10 cellular contexts compared by ENCODE assay signal in the genomic region with DNA sequence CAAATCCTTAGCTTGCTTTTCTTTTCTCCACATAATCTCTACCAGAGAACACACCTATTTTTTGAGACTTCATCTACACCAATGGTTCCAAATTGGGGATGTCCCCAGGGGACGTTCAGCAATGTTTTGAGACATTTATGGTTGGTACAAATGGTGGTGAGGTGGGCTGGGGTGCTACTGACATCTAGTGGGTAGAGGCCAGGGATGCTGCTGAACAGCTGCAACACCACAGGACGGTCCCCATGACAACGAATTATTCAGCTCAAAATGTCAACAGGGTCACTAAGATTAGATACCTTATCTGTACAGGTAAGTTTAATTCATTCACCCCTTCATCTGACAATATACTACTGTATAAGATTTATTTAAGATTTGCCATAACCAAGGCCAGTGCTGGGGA. TPM values are rescaled to one million over a fixed set of nuclear protein-coding genes. Genes with fewer than 3 reads are reported as not detected.
DNase-seq lines count a peak whose midpoint lies in the region; ATAC-seq and TF ChIP-seq lines count a peak whose summit lies in the region.
"Had no signal": no experiment of that assay in that cellular context is flagged by ENCODE, and none has a peak within 500 bp of the region (broad histone marks: within the 10 kb centered on the region; RNA-seq: fewer than 3 reads in every experiment).

No MANE protein-coding gene starts in this region.

- no peaks in the 10 kb centered on the region for H3K36me3 ChIP-seq in CD4-positive, alpha-beta memory T cell (ENCODE audit: insufficient read depth, low read length)

- no peak overlapping the region for H3K4me3 Mint-ChIP-seq in progenitor cell of endocrine pancreas (ENCODE audit: low read depth)
- H3K4me3 Mint-ChIP-seq in CD4-positive, alpha-beta memory T cell, result no peak overlapping the region

- H3K36me3 Mint-ChIP-seq in progenitor cell of endocrine pancreas (ENCODE audit: insufficient read depth), result peaks cover 40% of the 10 kb centered on the region
- H3K36me3 Mint-ChIP-seq in CD4-positive, alpha-beta memory T cell, result peaks cover 62 to 72% of the 10 kb centered on the region in 2 donors

- no peaks in the 10 kb centered on the region for H3K27me3 ChIP-seq in CD4-positive, alpha-beta memory T cell (ENCODE audit: insufficient read depth, low read length)
- H3K27me3 ChIP-seq: SJSA1 had no signal

- H3K4me3 ChIP-seq in choroid plexus epithelial cell (ENCODE audit: low read depth, low read length), result no peak overlapping the region
- H3K4me3 ChIP-seq in CD4-positive, alpha-beta memory T cell (ENCODE audit: low read length in 2 of 2), result no peak overlapping the region
- H3K4me3 ChIP-seq: SJSA1 had no signal

- no peaks in the 10 kb centered on the region for H3K4me1 ChIP-seq in CD4-positive, alpha-beta memory T cell (ENCODE audit: insufficient read depth, low read length)

- no peak overlapping the region for H3K27ac ChIP-seq in CD4-positive, alpha-beta memory T cell (ENCODE audit: low read depth, low read length)

- POLR2A ChIA-PET in CD4-positive, alpha-beta memory T cell (lab: Charles Lee; ENCODE audit: partially characterized antibody), result no interaction called here

- H3K4me1 Mint-ChIP-seq in progenitor cell of endocrine pancreas (ENCODE audit: low read depth), result no peaks in the 10 kb centered on the region
- no peaks in the 10 kb centered on the region for H3K4me1 Mint-ChIP-seq in CD4-positive, alpha-beta memory T cell

- no peaks in the 10 kb centered on the region for H3K27me3 Mint-ChIP-seq in progenitor cell of endocrine pancreas
- H3K27me3 Mint-ChIP-seq in CD4-positive, alpha-beta memory T cell, result no peaks in the 10 kb centered on the region

- TF ChIP-seq CTCF in choroid plexus epithelial cell (conservative IDR thresholded peaks at IDR 0.05; ENCODE audit: low read depth, low read length) (peak; percentile 46), progenitor cell of endocrine pancreas (IDR thresholded peaks at IDR 0.05; ENCODE audit: unreplicated experiment) (peak; percentile 50)

- intact Hi-C loops in CD4-positive, alpha-beta memory T cell (cut with micrococcal nuclease), result no loop called here

- CTCF ChIA-PET in CD4-positive, alpha-beta memory T cell (lab: Charles Lee; ENCODE audit: partially characterized antibody), result no interaction called here

- no peak overlapping the region for H3K27ac Mint-ChIP-seq in progenitor cell of endocrine pancreas
- H3K27ac Mint-ChIP-seq in CD4-positive, alpha-beta memory T cell, result peak overlapping the region in 2 of 7 donors; percentile 18 to 39

- DNase-seq in NCI-H1417 (lab: John Stamatoyannopoulos, UW) (peak in 2 of 3 experiments; percentile 14 to 46), NCI-H1417 treated with DMSO at 0.1 percent for 48 hours (lab: John Stamatoyannopoulos, UW) (no peak), NCI-H146 (lab: John Stamatoyannopoulos, UW) (peak; percentile 58), choroid plexus epithelial cell (ENCODE audit: low read depth) (peak; percentile 43), progenitor cell of endocrine pancreas (ENCODE audit: low spot score, unreplicated experiment) (no peak), NCI-H1930 (lab: John Stamatoyannopoulos, UW) (no peak)
- no peak for DNase-seq in CD4-positive, alpha-beta memory T cell
- DNase-seq: occipital lobe had no signal

- H3K9me3 ChIP-seq in CD4-positive, alpha-beta memory T cell (ENCODE audit: control insufficient read depth in 1 of 2, low read length in 2 of 2), result no peaks in the 10 kb centered on the region

- peaks cover 13% of the 10 kb centered on the region for H3K9me3 Mint-ChIP-seq in progenitor cell of endocrine pancreas (ENCODE audit: low read depth)
- H3K9me3 Mint-ChIP-seq in CD4-positive, alpha-beta memory T cell, result peaks cover 0 to 9% (median 7%) of the 10 kb centered on the region in 8 donors

- no peak for ATAC-seq in GM18867 (IDR thresholded peaks at IDR 0.05; ENCODE audit: unreplicated experiment)

RNA-seq across cellular contexts. Expression of gene GK5, which starts 14.4 kb away (rescaled TPM):
- 17.6 and 20.0 TPM in 2 replicates for total RNA-seq in progenitor cell of endocrine pancreas
- total RNA-seq in CD4-positive, alpha-beta memory T cell, result 10 to 100 TPM; 15.1 to 18.6 TPM
- polyA plus RNA-seq in CD4-positive, alpha-beta memory T cell, result 1 to 10 TPM; 4.5 to 5.8 TPM

Comparison
In these comparisons a context has a peak if more than half of its experiments do, and no peak if none do; other contexts are left out.
1. DNase-seq: peak in NCI-H1417 (2 of 3), NCI-H146 (single experiment) and choroid plexus epithelial cell (single experiment); none in NCI-H1417 treated with DMSO at 0.1 percent for 48 hours (single experiment), progenitor cell of endocrine pancreas (single experiment), CD4-positive, alpha-beta memory T cell (0 of 5) and NCI-H1930 (0 of 2).